Comparison of ENCODE assay signal across 18 cellular contexts in the genomic region with DNA sequence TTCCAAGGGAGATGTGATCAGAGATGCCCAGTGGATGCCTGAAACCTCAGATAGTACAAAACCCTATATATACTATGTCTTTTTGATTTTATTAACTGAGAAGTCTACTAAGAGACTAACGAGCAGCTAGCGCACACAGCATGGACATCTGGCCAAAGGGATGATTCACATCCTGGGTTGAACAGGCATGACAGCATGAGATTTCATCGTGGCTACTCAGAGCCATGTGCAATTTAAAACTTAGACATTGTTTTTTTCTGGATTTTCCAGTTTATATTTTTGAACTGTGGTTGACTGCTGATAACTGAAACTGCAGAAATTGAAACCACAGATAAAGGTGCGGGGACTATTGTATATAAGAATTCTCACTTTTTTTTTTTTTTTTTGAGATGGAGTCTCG.
DNase-seq lines count a peak whose midpoint lies in the region; ATAC-seq and TF ChIP-seq lines count a peak whose summit lies in the region.
"Had no signal": no experiment of that assay in that cellular context is flagged by ENCODE, and none has a peak within 500 bp of the region (broad histone marks: within the 10 kb centered on the region; RNA-seq: fewer than 3 reads in every experiment).

No MANE protein-coding gene starts in this region.

- H3K4me3 ChIP-seq in NB4 (ENCODE audit: low read depth, low read length) (no peak overlapping the region), astrocyte of the cerebellum (ENCODE audit: low read depth, low read length) (no peak overlapping the region)
- H3K4me3 ChIP-seq: gastrocnemius medialis, sigmoid colon, upper lobe of right lung had no signal

- TF ChIP-seq CTCF in NB4 (IDR thresholded peaks at IDR 0.05; ENCODE audit: low read depth, low read length) (no peak), astrocyte of the cerebellum (IDR thresholded peaks at IDR 0.05; ENCODE audit: low read depth, low read length, missing control alignments) (no peak), osteocyte (IDR thresholded peaks at IDR 0.05) (no peak)

- H3K4me3 Mint-ChIP-seq in osteocyte (ENCODE audit: unreplicated experiment), result no peak overlapping the region
- H3K4me3 Mint-ChIP-seq: stimulated activated effector memory CD8-positive, alpha-beta T cell treated with anti-CD3 and anti-CD28 coated beads, Interleukin-12 subunit alpha, Interleukin-12 subunit beta, amount 100 ng/mL, for 72 hours had no signal

- H3K27me3 Mint-ChIP-seq in osteocyte (ENCODE audit: unreplicated experiment), result no peaks in the 10 kb centered on the region

- intact Hi-C loops in Right ventricle myocardium inferior (cut with DNase I), result no loop called here

- ATAC-seq in GM18868 (IDR thresholded peaks at IDR 0.05; ENCODE audit: unreplicated experiment), result no peak
- ATAC-seq in Right ventricle myocardium inferior, result no peak
- ATAC-seq: gastrocnemius medialis; stimulated activated effector memory CD8-positive, alpha-beta T cell treated with anti-CD3 and anti-CD28 coated beads, Interleukin-12 subunit alpha, Interleukin-12 subunit beta, amount 100 ng/mL, for 72 hours; upper lobe of right lung had no signal

- no peak overlapping the region for H3K27ac Mint-ChIP-seq in osteocyte (ENCODE audit: unreplicated experiment)
- H3K27ac Mint-ChIP-seq: stimulated activated effector memory CD8-positive, alpha-beta T cell treated with anti-CD3 and anti-CD28 coated beads, Interleukin-12 subunit alpha, Interleukin-12 subunit beta, amount 100 ng/mL, for 72 hours had no signal

- peaks cover 3% of the 10 kb centered on the region for H3K4me1 Mint-ChIP-seq in osteocyte (ENCODE audit: unreplicated experiment)
- H3K4me1 Mint-ChIP-seq: stimulated activated effector memory CD8-positive, alpha-beta T cell treated with anti-CD3 and anti-CD28 coated beads, Interleukin-12 subunit alpha, Interleukin-12 subunit beta, amount 100 ng/mL, for 72 hours had no signal

- no peaks in the 10 kb centered on the region for H3K36me3 Mint-ChIP-seq in osteocyte (ENCODE audit: unreplicated experiment)
- H3K36me3 Mint-ChIP-seq: stimulated activated effector memory CD8-positive, alpha-beta T cell treated with anti-CD3 and anti-CD28 coated beads, Interleukin-12 subunit alpha, Interleukin-12 subunit beta, amount 100 ng/mL, for 72 hours had no signal

- peaks cover 22% of the 10 kb centered on the region for H3K9me3 Mint-ChIP-seq in osteocyte (ENCODE audit: unreplicated experiment)

- TF ChIP-seq POLR2A in NB4 (IDR thresholded peaks at IDR 0.05; ENCODE audit: extremely low read depth, insufficient read length), result no peak

- peak; percentile 37 for DNase-seq in EL
- peak; percentile 26 for DNase-seq in NB4 (ENCODE audit: low read depth)
- DNase-seq in astrocyte of the cerebellum (ENCODE audit: low read depth), result peak; percentile 70
- peak; percentile 7 for DNase-seq in foreskin melanocyte
- no peak for DNase-seq in inferior parietal cortex (ENCODE audit: extremely low spot score)
- DNase-seq in osteocyte (ENCODE audit: extremely low spot score, unreplicated experiment), result no peak
- no peak for DNase-seq in Right ventricle myocardium inferior (ENCODE audit: missing footprints)
- DNase-seq: activated gamma-delta T cell; aorta; Calu3; effector CD4-positive, alpha-beta T cell; gastrocnemius medialis; NCI-H1092 treated with DMSO at 0.1 percent for 48 hours; NCI-H2171; sigmoid colon; upper lobe of right lung had no signal

- in situ Hi-C loops in astrocyte of the cerebellum (cut with HindIII; ENCODE audit: low sequenced_read_pairs), result no loop called here

Comparison
In these comparisons a context has a peak if more than half of its experiments do, and no peak if none do; other contexts are left out.
1. DNase-seq: peak in EL (single experiment), NB4 (single experiment), astrocyte of the cerebellum (single experiment) and foreskin melanocyte (single experiment); none in inferior parietal cortex (single experiment), osteocyte (single experiment) and Right ventricle myocardium inferior (single experiment).